In the genomic region with DNA sequence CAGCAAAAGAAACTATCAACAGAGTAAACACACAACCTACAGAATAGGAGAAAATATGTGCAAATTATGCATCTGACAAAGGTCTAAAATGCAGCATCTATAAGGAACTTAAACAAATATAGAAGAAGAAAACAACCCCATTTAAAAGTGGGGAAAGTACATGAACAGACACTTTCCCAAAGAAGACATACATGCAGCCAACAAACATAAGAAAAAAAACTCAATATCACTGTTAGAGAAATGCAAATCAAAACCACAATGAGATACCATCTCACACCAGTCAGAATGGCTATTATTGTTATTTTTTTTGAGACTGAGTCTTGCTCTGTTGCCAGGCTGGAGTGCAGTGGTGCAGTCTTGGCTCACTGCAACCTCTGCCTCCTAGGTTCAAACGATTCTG, we compare ENCODE assay signal across 7 cellular contexts. TPM values are rescaled to one million over a fixed set of nuclear protein-coding genes. Genes with fewer than 3 reads are reported as not detected.
DNase-seq lines count a peak whose midpoint lies in the region; ATAC-seq, FAIRE-seq and TF ChIP-seq lines count a peak whose summit lies in the region.
"Not testable (repeated sequence)": the region's sequence is repeated elsewhere in the genome, so short reads cannot be mapped to it uniquely, and the experiment has no call there.

No MANE protein-coding gene starts in this region.

- POLR2A ChIA-PET in OCI-LY7 (lab: Charles Lee) (interaction anchor here (0.6 to 3.0 kb wide), 3 partner anchors 31 to 39 kb away, joined by 3 to 12 read pairs (median 7); no protein-coding TSS in a partner anchor), K562 (lab: Yijun Ruan, JAX) (interaction anchor here (0.6 to 0.9 kb wide), 2 partner anchors 14 to 154 kb away, joined by 3 to 4 read pairs; no protein-coding TSS in a partner anchor)

- not testable (repeated sequence) for H3K9me3 Mint-ChIP-seq in IgD-negative memory B cell, neural progenitor cell

- H3K9me2 ChIP-seq in OCI-LY7 (ENCODE audit: insufficient read depth, low read length), result not testable (repeated sequence)

- H3K27me3 ChIP-seq in BLaER1 treated with 17β-estradiol and CSF1 and Interleukin-3, amounts not matched to agents 10 nM and 100 nM; neural progenitor cell: not testable (repeated sequence)
- H3K27me3 ChIP-seq in K562 (ENCODE audit: control insufficient read depth in 2 of 2, insufficient read depth in 2 of 2, low read length in 2 of 2), result peaks cover 2 to 13% of the 10 kb centered on the region in 2 experiments; a peak in 2 of 5 replicates

- H3K36me3 ChIP-seq in BLaER1 treated with 17β-estradiol and CSF1 and Interleukin-3, amounts not matched to agents 10 nM and 100 nM; OCI-LY7 (ENCODE audit: insufficient read depth, low read length); K562 (ENCODE audit: control insufficient read depth, insufficient read depth, low read length); neural progenitor cell: not testable (repeated sequence)

- 0% methylated on average over 1 of the region's 1 CpG for WGBS in K562 (ENCODE audit: insufficient coverage, low coverage, missing lambda C conversion rate)

- H3K4me1 Mint-ChIP-seq in IgD-negative memory B cell, result peaks cover 42 to 47% (median 42%) of the 10 kb centered on the region in 3 donors
- H3K4me1 Mint-ChIP-seq in T-helper 17 cell, result not testable (repeated sequence)
- peaks cover 21% of the 10 kb centered on the region for H3K4me1 Mint-ChIP-seq in neural progenitor cell

- in situ Hi-C loops in K562 (cut with MboI), result not testable (repeated sequence)

- not testable (repeated sequence) for BruUV-seq in OCI-LY7 (replicated peaks; lab: Mats Ljungman, UMichigan); K562 (replicated peaks; lab: Mats Ljungman, UMichigan)

- not testable (repeated sequence) for H3K36me3 Mint-ChIP-seq in IgD-negative memory B cell; T-helper 17 cell (ENCODE audit: low read depth); neural progenitor cell

- peak; percentile 46 for DNase-seq in NCI-H526 treated with DMSO at 0.1 percent for 48 hours (lab: John Stamatoyannopoulos, UW)
- not testable (repeated sequence) for DNase-seq in OCI-LY7 (ENCODE audit: low spot score); T-helper 17 cell; K562 (ENCODE audit: extremely low read depth in 1 of 4, low spot score in 3 of 4); neural progenitor cell (ENCODE audit: low spot score)

- not testable (repeated sequence) for H3K4me3 ChIP-seq in BLaER1 treated with 17β-estradiol and CSF1 and Interleukin-3, amounts not matched to agents 10 nM and 100 nM; K562; neural progenitor cell
- H3K4me3 ChIP-seq in OCI-LY7 (ENCODE audit: low read depth, low read length, poor library complexity, severe bottlenecking), result peak overlapping the region; percentile 51

- not testable (repeated sequence) for H3K9me3 ChIP-seq in BLaER1 treated with 17β-estradiol and CSF1 and Interleukin-3, amounts not matched to agents 10 nM and 100 nM (replicated peaks in 1 of 11); OCI-LY7 (ENCODE audit: low read length); T-helper 17 cell (ENCODE audit: control insufficient read depth, low read length, poor library complexity, severe bottlenecking); K562 (replicated peaks; ENCODE audit: control insufficient read depth, insufficient read depth, low read depth, low read length); neural progenitor cell (ENCODE audit: low read depth)

- peak overlapping the region; percentile 83 to 99 (median 92) for H3K27ac Mint-ChIP-seq in IgD-negative memory B cell
- H3K27ac Mint-ChIP-seq in T-helper 17 cell, result peak overlapping the region; percentile 53
- H3K27ac Mint-ChIP-seq in neural progenitor cell, result peak overlapping the region; percentile 22

- not testable (repeated sequence) for TF ChIP-seq CTCF in OCI-LY7 (conservative IDR thresholded peaks at IDR 0.05; ENCODE audit: low read length); K562 (IDR thresholded peaks at IDR 0.05 in 2 of 3, conservative IDR thresholded peaks at IDR 0.05 in 1 of 3; ENCODE audit: insufficient read depth in 2 of 3, low read depth in 1 of 3, low read length in 3 of 3); neural progenitor cell (IDR thresholded peaks at IDR 0.05)

- not testable (repeated sequence) for TF ChIP-seq RAD21 in K562 (CRISPR knock-in tag; conservative IDR thresholded peaks at IDR 0.05 in 1 of 2, IDR thresholded peaks at IDR 0.05 in 1 of 2)

- not testable (repeated sequence) for TF ChIP-seq EP300 in K562 (IDR thresholded peaks at IDR 0.05; ENCODE audit: low read length)

- H3K27me3 Mint-ChIP-seq in IgD-negative memory B cell; neural progenitor cell (ENCODE audit: insufficient read depth, low read depth): not testable (repeated sequence)
- H3K27me3 Mint-ChIP-seq in T-helper 17 cell, result peaks cover 30% of the 10 kb centered on the region

- ATAC-seq in T-helper 17 cell, K562: not testable (repeated sequence)

- peak overlapping the region in 4 of 11 experiments; percentile 91 to 97 (median 96); a peak in 8 of 22 replicates for H3K27ac ChIP-seq in BLaER1 treated with 17β-estradiol and CSF1 and Interleukin-3, amounts not matched to agents 10 nM and 100 nM
- peak overlapping the region; percentile 97 for H3K27ac ChIP-seq in OCI-LY7 (ENCODE audit: low read depth, low read length, poor library complexity, severe bottlenecking)
- H3K27ac ChIP-seq in K562 (ENCODE audit: extremely low read depth, low read depth, low read length); neural progenitor cell: not testable (repeated sequence)

- intact Hi-C loops in OCI-LY7 (cut with micrococcal nuclease; ENCODE audit: unreplicated experiment), result loop anchor here (2.0 kb wide), 1 partner anchor 59 kb away; no protein-coding TSS in a partner anchor
- intact Hi-C loops in K562 (cut with micrococcal nuclease), result not testable (repeated sequence)

- FAIRE-seq in K562 (lab: Jason Lieb, UNC), result not testable (repeated sequence)

- not testable (repeated sequence) for TF ChIP-seq POLR2A in K562 (conservative IDR thresholded peaks at IDR 0.05)

- peak overlapping the region; percentile 52; the same call in 1 of the 2 replicates for H2AFZ ChIP-seq in OCI-LY7 (ENCODE audit: low read length)
- H2AFZ ChIP-seq in K562 (ENCODE audit: low read depth, low read length); neural progenitor cell (replicated peaks): not testable (repeated sequence)

- not testable (repeated sequence) for H3K9me1 ChIP-seq in K562 (ENCODE audit: control insufficient read depth, insufficient read depth, low read length)

- peak overlapping the region; percentile 64 to 92 (median 72) for H3K4me3 Mint-ChIP-seq in IgD-negative memory B cell
- H3K4me3 Mint-ChIP-seq in T-helper 17 cell, result peak overlapping the region; percentile 32
- not testable (repeated sequence) for H3K4me3 Mint-ChIP-seq in neural progenitor cell

- not testable (repeated sequence) for H4K20me1 ChIP-seq in BLaER1 treated with 17β-estradiol and CSF1 and Interleukin-3, amounts not matched to agents 10 nM and 100 nM; OCI-LY7 (ENCODE audit: insufficient read depth, low read length); K562 (replicated peaks; ENCODE audit: control insufficient read depth, insufficient read depth, low read length); neural progenitor cell (ENCODE audit: low read depth)

- peak overlapping the region in 1 of 11 experiments; percentile 45; a peak in 1 of 22 replicates for H3K9ac ChIP-seq in BLaER1 treated with 17β-estradiol and CSF1 and Interleukin-3, amounts not matched to agents 10 nM and 100 nM
- not testable (repeated sequence) for H3K9ac ChIP-seq in K562 (ENCODE audit: insufficient read depth in 1 of 2, low read depth in 2 of 2, low read length in 2 of 2); neural progenitor cell

- CTCF ChIA-PET in OCI-LY7 (lab: Charles Lee; ENCODE audit: unreplicated experiment), result interaction anchor here (1.0 kb wide), 1 partner anchor 33 kb away, joined by 7 read pairs; no protein-coding TSS in a partner anchor
- CTCF ChIA-PET in K562 (lab: Yijun Ruan, JAX; ENCODE audit: low intra/inter-chr PET ratio), result not testable (repeated sequence)

- not testable (repeated sequence) for H3F3A ChIP-seq in neural progenitor cell (ENCODE audit: low read depth)

- H3K4me1 ChIP-seq in BLaER1 treated with 17β-estradiol and CSF1 and Interleukin-3, amounts not matched to agents 10 nM and 100 nM, result peaks cover 51 to 96% (median 85%) of the 10 kb centered on the region in 10 experiments
- H3K4me1 ChIP-seq in OCI-LY7 (ENCODE audit: insufficient read depth, low read length, poor library complexity, severe bottlenecking) (peaks cover 62% of the 10 kb centered on the region), K562 (replicated peaks in 1 of 2; ENCODE audit: control insufficient read depth in 2 of 2, insufficient read depth in 2 of 2, low read length in 2 of 2) (peaks cover 18 to 22% of the 10 kb centered on the region in 2 experiments)
- H3K4me1 ChIP-seq in neural progenitor cell, result not testable (repeated sequence)

- H3K79me2 ChIP-seq in OCI-LY7 (ENCODE audit: insufficient read depth, low read depth, low read length); K562 (ENCODE audit: control insufficient read depth, insufficient read depth, low read length); neural progenitor cell (ENCODE audit: low read depth): not testable (repeated sequence)

- H3K4me2 ChIP-seq in BLaER1 treated with 17β-estradiol and CSF1 and Interleukin-3, amounts not matched to agents 10 nM and 100 nM, result peak overlapping the region in 8 of 11 experiments; percentile 78 to 98 (median 92); a peak in 14 of 22 replicates
- peak overlapping the region; percentile 69 for H3K4me2 ChIP-seq in OCI-LY7 (ENCODE audit: low read length)
- H3K4me2 ChIP-seq in K562 (ENCODE audit: insufficient read depth, low read length); neural progenitor cell: not testable (repeated sequence)

RNA-seq across cellular contexts. Expression of a gene that starts 45.7 kb away (rescaled TPM):
- polyA plus RNA-seq in IgD-negative memory B cell (18.7 TPM), K562 (2011; rRNA removed) (23.7 and 24.9 TPM in 2 replicates), K562 (2014; fragmentation: Illumina TruSeq; extraction: Trizol) (37.3 and 48.5 TPM in 2 replicates), K562 (2014; fragmentation: Nextera tagmentation; extraction: Ambion mirVana) (1 to 10 TPM; 1.3 to 2.5 TPM), K562 (2014; rRNA removed) (53.5 and 63.4 TPM in 2 replicates)
- total RNA-seq in OCI-LY7 (2014; rRNA removed; shearing (Covaris generic)), result 146 and 147 TPM in 2 replicates
- total RNA-seq in OCI-LY7 (2022) (213 and 233 TPM in 2 replicates), T-helper 17 cell (10 to 100 TPM; 67.7 to 93.3 TPM), K562 (2014; rRNA removed) (52.7 and 59.4 TPM in 2 replicates), K562 (2014; rRNA removed; fragmentation: Illumina TruSeq; extraction: Trizol) (17.9 and 25.5 TPM in 2 replicates), K562 (2015; rRNA removed; fragmentation: Illumina TruSeq; extraction: Trizol) (31.8 and 32.8 TPM in 2 replicates), K562 (2021) (62.8 and 68.1 TPM in 2 replicates), neural progenitor cell (ENCODE audit: low replicate concordance) (19.2 and 30.5 TPM in 2 replicates)
- 250 and 422 TPM in 2 replicates for total RNA-seq in K562 (2011; cell fraction: chromatin; rRNA removed; ENCODE audit: low replicate concordance)
- total RNA-seq in K562 (2011; cell fraction: nucleolus; rRNA removed), result 176 and 189 TPM in 2 replicates
- total RNA-seq in K562 (2011; cell fraction: nucleoplasm; rRNA removed), result 187 and 203 TPM in 2 replicates
- 17.9 and 23.5 TPM in 2 replicates for polyA plus RNA-seq in K562 (2011; cell fraction: cytosol; rRNA removed)
- 66.5 and 112 TPM in 2 replicates for polyA plus RNA-seq in K562 (2011; cell fraction: nucleus; rRNA removed)
- polyA plus RNA-seq in K562 (2012), result 35.3 and 39.1 TPM in 2 replicates
- 19.2 and 19.3 TPM in 2 replicates for polyA minus RNA-seq in K562 (2011; rRNA and poly(A)+ RNA removed)
- 18.8 and 24.5 TPM in 2 replicates for polyA minus RNA-seq in K562 (2011; cell fraction: cytosol; rRNA and poly(A)+ RNA removed)
- polyA minus RNA-seq in K562 (2011; cell fraction: nucleus; rRNA and poly(A)+ RNA removed), result 33.5 and 52.0 TPM in 2 replicates

RNA-seq across cellular contexts. Expression of a gene that starts 57.9 kb away (rescaled TPM):
- 6.9 TPM for polyA plus RNA-seq in IgD-negative memory B cell
- 99.3 and 140 TPM in 2 replicates for total RNA-seq in OCI-LY7 (2014; rRNA removed; shearing (Covaris generic))
- 258 and 283 TPM in 2 replicates for total RNA-seq in OCI-LY7 (2022)
- total RNA-seq in T-helper 17 cell, result 10 to 100 TPM; 50.4 to 53.9 TPM
- total RNA-seq in K562 (2011; cell fraction: chromatin; rRNA removed; ENCODE audit: low replicate concordance), result 56.8 and 152 TPM in 2 replicates
- total RNA-seq in K562 (2011; cell fraction: nucleolus; rRNA removed), result 157 and 188 TPM in 2 replicates
- total RNA-seq in K562 (2011; cell fraction: nucleoplasm; rRNA removed), result 147 and 156 TPM in 2 replicates
- 60.8 and 75.7 TPM in 2 replicates for total RNA-seq in K562 (2014; rRNA removed)
- total RNA-seq in K562 (2014; rRNA removed; fragmentation: Illumina TruSeq; extraction: Trizol), result 16.9 and 18.6 TPM in 2 replicates
- total RNA-seq in K562 (2015; rRNA removed; fragmentation: Illumina TruSeq; extraction: Trizol), result 18.2 and 21.2 TPM in 2 replicates
- total RNA-seq in K562 (2021), result 187 and 220 TPM in 2 replicates
- 14.2 and 19.4 TPM in 2 replicates for polyA plus RNA-seq in K562 (2011; rRNA removed)
- polyA plus RNA-seq in K562 (2011; cell fraction: cytosol; rRNA removed), result 25.5 and 34.2 TPM in 2 replicates
- 35.3 and 43.3 TPM in 2 replicates for polyA plus RNA-seq in K562 (2011; cell fraction: nucleus; rRNA removed)
- 65.7 and 239 TPM in 2 replicates for polyA plus RNA-seq in K562 (2012)
- polyA plus RNA-seq in K562 (2014; fragmentation: Illumina TruSeq; extraction: Trizol), result 97.4 and 161 TPM in 2 replicates
- polyA plus RNA-seq in K562 (2014; fragmentation: Nextera tagmentation; extraction: Ambion mirVana), result 1 to 10 TPM; 1.9 to 4.9 TPM
- 78.0 and 83.8 TPM in 2 replicates for polyA plus RNA-seq in K562 (2014; rRNA removed)
- 11.7 and 15.5 TPM in 2 replicates for polyA minus RNA-seq in K562 (2011; rRNA and poly(A)+ RNA removed)
- 39.4 and 72.3 TPM in 2 replicates for polyA minus RNA-seq in K562 (2011; cell fraction: cytosol; rRNA and poly(A)+ RNA removed)
- polyA minus RNA-seq in K562 (2011; cell fraction: nucleus; rRNA and poly(A)+ RNA removed), result 18.2 and 21.2 TPM in 2 replicates
- 2.8 and 8.8 TPM in 2 replicates for total RNA-seq in neural progenitor cell (ENCODE audit: low replicate concordance)

Comparison
In these comparisons a context has a peak if more than half of its experiments do, and no peak if none do; other contexts are left out.
1. H3K27ac Mint-ChIP-seq: peak in every context shown above with its lines; median percentile 92 in IgD-negative memory B cell; 53 in T-helper 17 cell; 22 in neural progenitor cell.